ENCODE assay signal across 11 cellular contexts in genomic region chr11:69669486-69669885, GRCh38. TPM values are rescaled to one million over a fixed set of nuclear protein-coding genes. Genes with fewer than 3 reads are reported as not detected.
DNase-seq lines count a peak whose midpoint lies in the region; ATAC-seq and TF ChIP-seq lines count a peak whose summit lies in the region.
"Had no signal": no experiment of that assay in that cellular context is flagged by ENCODE, and none has a peak within 500 bp of the region (broad histone marks: within the 10 kb centered on the region; RNA-seq: fewer than 3 reads in every experiment).

No MANE protein-coding gene starts in this region.

- H3K27me3 Mint-ChIP-seq in effector memory CD8-positive, alpha-beta T cell = no peaks in the 10 kb centered on the region
- no peaks in the 10 kb centered on the region for H3K27me3 Mint-ChIP-seq in type B pancreatic cell

- H3K4me1 Mint-ChIP-seq in effector memory CD8-positive, alpha-beta T cell (ENCODE audit: low read depth in 2 of 2) = peaks cover 25 to 31% of the 10 kb centered on the region in 2 donors
- H3K4me1 Mint-ChIP-seq in type B pancreatic cell (ENCODE audit: unreplicated experiment) = peaks cover 18% of the 10 kb centered on the region

- no peaks in the 10 kb centered on the region for H3K27me3 ChIP-seq in osteoblast (ENCODE audit: insufficient read depth, low read length)
- no peaks in the 10 kb centered on the region for H3K27me3 ChIP-seq in WERI-Rb-1 (ENCODE audit: insufficient read depth, low read depth, severe bottlenecking)

- H3K27ac Mint-ChIP-seq in effector memory CD8-positive, alpha-beta T cell = peak overlapping the region; percentile 49 to 77
- no peak overlapping the region for H3K27ac Mint-ChIP-seq in type B pancreatic cell

- H3K4me1 ChIP-seq in osteoblast (ENCODE audit: insufficient read depth, low read length) = peaks cover 16% of the 10 kb centered on the region

- no peak overlapping the region for H3K4me2 ChIP-seq in osteoblast (ENCODE audit: insufficient read depth, low read length)

- H3K27ac ChIP-seq in 22Rv1 = peak overlapping the region; percentile 46
- H3K27ac ChIP-seq in osteoblast (ENCODE audit: low read depth, low read length) = no peak overlapping the region
- no peak overlapping the region for H3K27ac ChIP-seq in WERI-Rb-1
- H3K27ac ChIP-seq: C4-2B had no signal

- TF ChIP-seq CTCF in 22Rv1 (IDR thresholded peaks at IDR 0.05) = no peak
- no peak for TF ChIP-seq CTCF in osteoblast (IDR thresholded peaks at IDR 0.05; ENCODE audit: extremely low read depth, low read depth, low read length)
- TF ChIP-seq CTCF in WERI-Rb-1 (IDR thresholded peaks at IDR 0.05; ENCODE audit: low read depth, low read length) = no peak
- no peak for TF ChIP-seq CTCF in type B pancreatic cell (conservative IDR thresholded peaks at IDR 0.05)

- peaks cover 13% of the 10 kb centered on the region for H4K20me1 ChIP-seq in osteoblast (ENCODE audit: insufficient read depth, low read length)

- H3K9me3 Mint-ChIP-seq in effector memory CD8-positive, alpha-beta T cell = no peaks in the 10 kb centered on the region
- no peaks in the 10 kb centered on the region for H3K9me3 Mint-ChIP-seq in type B pancreatic cell
- H3K9me3 Mint-ChIP-seq: H9 had no signal

- H2AFZ ChIP-seq in osteoblast (ENCODE audit: low read length) = no peak overlapping the region

- peaks cover 54% of the 10 kb centered on the region for H3K79me2 ChIP-seq in osteoblast (ENCODE audit: insufficient read depth, low read length)

- H3K36me3 ChIP-seq in osteoblast (ENCODE audit: insufficient read depth, low read length) = peaks cover 54% of the 10 kb centered on the region
- peaks cover 19% of the 10 kb centered on the region for H3K36me3 ChIP-seq in WERI-Rb-1

- H3K4me3 ChIP-seq in osteoblast (ENCODE audit: insufficient read depth, low read length) (no peak overlapping the region), WERI-Rb-1 (ENCODE audit: low read depth, low read length) (no peak overlapping the region)

- DNase-seq in D341Med (ENCODE audit: low spot score) (peak; percentile 14), osteoblast (ENCODE audit: insufficient read length, low spot score, missing footprints) (peak; percentile 39), WERI-Rb-1 (no peak), type B pancreatic cell (ENCODE audit: extremely low spot score, unreplicated experiment) (no peak)
- DNase-seq in effector memory CD8-positive, alpha-beta T cell = no peak

- ATAC-seq in effector memory CD8-positive, alpha-beta T cell (replicated peaks) = no peak
- no peak for ATAC-seq in HG02610 (IDR thresholded peaks at IDR 0.05; ENCODE audit: unreplicated experiment)

- H3K4me3 Mint-ChIP-seq in effector memory CD8-positive, alpha-beta T cell = no peak overlapping the region
- no peak overlapping the region for H3K4me3 Mint-ChIP-seq in type B pancreatic cell
- H3K4me3 Mint-ChIP-seq: H9 had no signal

- peaks cover 47% of the 10 kb centered on the region for H3K36me3 Mint-ChIP-seq in effector memory CD8-positive, alpha-beta T cell (ENCODE audit: insufficient read depth)
- H3K36me3 Mint-ChIP-seq in type B pancreatic cell = peaks cover 12% of the 10 kb centered on the region

- no peaks in the 10 kb centered on the region for H3K9me3 ChIP-seq in osteoblast (ENCODE audit: low read depth, low read length)
- H3K9me3 ChIP-seq in WERI-Rb-1 (ENCODE audit: severe bottlenecking) = no peaks in the 10 kb centered on the region

RNA-seq across cellular contexts. Expression of gene LTO1, which starts 5.7 kb away (rescaled TPM):
- total RNA-seq in osteoblast = 21.8 and 24.6 TPM in 2 replicates
- 21.5 and 24.6 TPM in 2 replicates for total RNA-seq in type B pancreatic cell (ENCODE audit: low replicate concordance)

RNA-seq across cellular contexts. Expression of gene CCND1, which starts 28.5 kb away (rescaled TPM):
- total RNA-seq in osteoblast (187 and 237 TPM in 2 replicates), type B pancreatic cell (ENCODE audit: low replicate concordance) (299 and 439 TPM in 2 replicates)

RNA-seq across cellular contexts. Expression of gene FGF19, which starts 34.3 kb away (rescaled TPM):
- total RNA-seq in osteoblast = not detected in 2 replicates
- 1.7 and 3.5 TPM in 2 replicates for total RNA-seq in type B pancreatic cell (ENCODE audit: low replicate concordance)
- total RNA-seq: G401, Right ventricle myocardium superior had no signal

Comparison
In these comparisons a context has a peak if more than half of its experiments do, and no peak if none do; other contexts are left out.
1. DNase-seq: peak in D341Med (single experiment) and osteoblast (single experiment); none in effector memory CD8-positive, alpha-beta T cell (0 of 3), WERI-Rb-1 (single experiment) and type B pancreatic cell (single experiment).